8 cellular contexts compared by ENCODE assay signal in the genomic region with DNA sequence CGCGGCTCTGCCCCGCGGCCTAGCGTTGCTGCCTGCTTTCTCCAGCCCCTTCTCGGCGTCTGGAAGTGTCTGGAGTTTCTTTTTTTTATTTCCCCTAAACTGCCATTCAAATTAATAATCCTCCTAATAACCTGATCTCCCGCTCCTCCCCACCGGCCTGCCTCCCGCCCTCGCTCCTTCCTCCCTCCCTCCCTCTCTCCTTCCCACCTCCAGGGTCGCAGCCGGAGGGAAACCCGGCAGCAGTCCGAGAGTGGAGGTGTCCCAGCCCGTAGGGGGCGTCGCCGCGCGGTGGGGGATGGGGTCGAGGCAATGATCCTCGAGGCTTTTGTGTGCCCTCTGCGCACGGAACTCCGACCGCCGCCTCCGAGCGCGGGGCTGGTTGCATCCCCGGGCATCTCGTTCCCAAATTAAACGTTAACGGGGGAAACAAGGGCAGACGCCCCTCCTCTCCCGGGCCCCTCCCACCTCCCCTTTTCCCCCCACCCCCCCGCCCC. TPM values are rescaled to one million over a fixed set of nuclear protein-coding genes. Genes with fewer than 3 reads are reported as not detected.
A peak's percentile ranks its signal among the peaks of the same experiment; 100 is the strongest.
DNase-seq lines count a peak whose midpoint lies in the region; ATAC-seq and TF ChIP-seq lines count a peak whose summit lies in the region.

No MANE protein-coding gene starts in this region.

- TF ChIP-seq CTCF in left lung (IDR thresholded peaks at IDR 0.05): no peak

- peaks cover 46% of the 10 kb centered on the region for H3K79me2 ChIP-seq in GM23248 (ENCODE audit: insufficient read depth)

- no peaks in the 10 kb centered on the region for H3K9me2 ChIP-seq in GM23248 (ENCODE audit: insufficient read depth)

- peak overlapping the region; percentile 92 for H3K4me3 ChIP-seq in GM23248
- peak overlapping the region; percentile 62 to 82 for H3K4me3 ChIP-seq in left lung

- H3K4me2 ChIP-seq in GM23248 (ENCODE audit: unreplicated experiment): peak overlapping the region; percentile 73

- H3K36me3 ChIP-seq in GM23248 (ENCODE audit: low read depth): peaks cover 18% of the 10 kb centered on the region
- peaks cover 0 to 8% of the 10 kb centered on the region in 2 donors for H3K36me3 ChIP-seq in left lung

- 0 to 1% methylated on average over 28 to 38 of the region's 38 CpGs for WGBS in GM23248 (ENCODE audit: low coverage in 1 of 2, low lambda C conversion rate in 2 of 2, missing lambda C conversion rate in 2 of 2), 2 experiments

- ATAC-seq in activated CD4-positive, CD25-positive, alpha-beta regulatory T cell treated with anti-CD3 and anti-CD28 coated beads, Interleukin-2, amount 50 U/mL, for 24 hours: peak; percentile 11 to 21
- ATAC-seq in left lung: peak; percentile 24

- intact Hi-C loops in left lung (cut with DNase I): loop anchor here in 1 of 2 donors (5.0 kb wide), 2 partner anchors 106 to 171 kb away; partner anchors contain the start of gene CRADD

- no peaks in the 10 kb centered on the region for H3K9me3 ChIP-seq in GM23248 (ENCODE audit: low read depth)
- H3K9me3 ChIP-seq in left lung: no peaks in the 10 kb centered on the region

- in situ Hi-C loops in GM23248 (cut with MboI): loop anchor here (5.0 kb wide), 2 partner anchors 171 to 531 kb away; no protein-coding TSS in a partner anchor

- DNase-seq in COR-L47 (lab: John Stamatoyannopoulos, UW) (peak; percentile 47), GM23248 (peak; percentile 80), NCI-H1092 (lab: John Stamatoyannopoulos, UW) (peak; percentile 14), left lung (peak; percentile 76 to 90), superior temporal gyrus (ENCODE audit: extremely low spot score) (no peak)
- DNase-seq in stimulated activated CD4-positive, alpha-beta T cell treated with anti-CD3 and anti-CD28 coated beads, Interleukin-4, amount 100 ng/mL, for 24 hours: peak; percentile 60

- H3K27me3 ChIP-seq in GM23248 (replicated peaks; ENCODE audit: insufficient read depth): no peaks in the 10 kb centered on the region
- H3K27me3 ChIP-seq in left lung: peaks cover 0 to 83% of the 10 kb centered on the region in 2 donors

- peaks cover 28% of the 10 kb centered on the region for H3F3A ChIP-seq in GM23248 (ENCODE audit: insufficient read depth)

- H3K9ac ChIP-seq in GM23248: peak overlapping the region; percentile 83

- H2AFZ ChIP-seq in GM23248: peak overlapping the region; percentile 76

- H3K4me1 ChIP-seq in GM23248 (ENCODE audit: insufficient read depth): peaks cover 24% of the 10 kb centered on the region
- H3K4me1 ChIP-seq in left lung: peaks cover 0 to 51% of the 10 kb centered on the region in 2 donors

- H3K27ac ChIP-seq in GM23248: peak overlapping the region; percentile 75
- H3K27ac ChIP-seq in cingulate gyrus (ENCODE audit: low read depth, low read length): peak overlapping the region; percentile 19
- peak overlapping the region; percentile 85 to 96 for H3K27ac ChIP-seq in left lung

- H4K20me1 ChIP-seq in GM23248 (ENCODE audit: insufficient read depth): no peaks in the 10 kb centered on the region

RNA-seq across cellular contexts. Expression of gene SOCS2, which starts 1.1 kb away (rescaled TPM):
- 72.6 and 80.2 TPM in 2 replicates for total RNA-seq in GM23248 (2014; rRNA removed; shearing (Covaris generic))
- 52.4 and 52.8 TPM in 2 replicates for polyA plus RNA-seq in GM23248 (2016; fragmentation: Nextera tagmentation; extraction: Ambion mirVana)
- total RNA-seq in left lung: 10 to 100 TPM; 15.7 to 30.4 TPM

Comparison
In these comparisons a context has a peak if more than half of its experiments do, and no peak if none do; other contexts are left out.
1. H3K27ac ChIP-seq: peak in every context shown above with its lines; median percentile 90 in left lung; 75 in GM23248; 19 in cingulate gyrus.